17 cellular contexts compared by ENCODE assay signal in genomic region chr11:112526699-112527410, GRCh38.
DNase-seq lines count a peak whose midpoint lies in the region; ATAC-seq, FAIRE-seq and TF ChIP-seq lines count a peak whose summit lies in the region.
"Had no signal": no experiment of that assay in that cellular context is flagged by ENCODE, and none has a peak within 500 bp of the region (broad histone marks: within the 10 kb centered on the region; RNA-seq: fewer than 3 reads in every experiment).

No MANE protein-coding gene starts in this region.

- no peak overlapping the region for H3K4me3 ChIP-seq in cardiac muscle cell
- H3K4me3 ChIP-seq: colonic mucosa, skin epidermis, vagina had no signal

- H3K9me3 Mint-ChIP-seq in activated CD8-positive, alpha-beta T cell treated with anti-CD3 and anti-CD28 coated beads for 36 hours: no peaks in the 10 kb centered on the region
- H3K9me3 Mint-ChIP-seq in activated CD8-positive, alpha-beta T cell treated with anti-CD3 and anti-CD28 coated beads, Interleukin-2, amount 10 ng/mL, durations not matched to agents 7 days and 5 days (ENCODE audit: insufficient read depth): no peaks in the 10 kb centered on the region
- H3K9me3 Mint-ChIP-seq: activated CD4-positive, alpha-beta T cell treated with anti-CD3 and anti-CD28 coated beads, Interleukin-2, amount 10 ng/mL, durations not matched to agents 7 days and 5 days; naive thymus-derived CD8-positive, alpha-beta T cell; T-cell had no signal

- no peaks in the 10 kb centered on the region for H3K9me3 ChIP-seq in cardiac muscle cell (ENCODE audit: low read depth)
- H3K9me3 ChIP-seq: colonic mucosa, vagina had no signal

- H3K27me3 Mint-ChIP-seq in activated CD8-positive, alpha-beta T cell treated with anti-CD3 and anti-CD28 coated beads for 36 hours: peaks cover 2% of the 10 kb centered on the region
- H3K27me3 Mint-ChIP-seq in activated CD8-positive, alpha-beta T cell treated with anti-CD3 and anti-CD28 coated beads, Interleukin-2, amount 10 ng/mL, durations not matched to agents 7 days and 5 days (ENCODE audit: low read depth): peaks cover 6% of the 10 kb centered on the region
- H3K27me3 Mint-ChIP-seq: activated CD4-positive, alpha-beta T cell treated with anti-CD3 and anti-CD28 coated beads, Interleukin-2, amount 10 ng/mL, durations not matched to agents 7 days and 5 days had no signal

- H3K27me3 ChIP-seq in cardiac muscle cell: no peaks in the 10 kb centered on the region
- H3K27me3 ChIP-seq: colonic mucosa, vagina had no signal

- intact Hi-C loops in activated CD8-positive, alpha-beta T cell treated with anti-CD3 and anti-CD28 coated beads for 36 hours (cut with micrococcal nuclease): no loop called here

- POLR2A ChIA-PET in activated CD8-positive, alpha-beta T cell treated with anti-CD3 and anti-CD28 coated beads for 36 hours (lab: Charles Lee): no interaction called here
- POLR2A ChIA-PET in activated CD8-positive, alpha-beta T cell treated with anti-CD3 and anti-CD28 coated beads, Interleukin-2, amount 10 ng/mL, durations not matched to agents 7 days and 5 days (lab: Charles Lee): no interaction called here

- H3K4me1 ChIP-seq in cardiac muscle cell (ENCODE audit: low read depth): peaks cover 23% of the 10 kb centered on the region

- H3K27ac Mint-ChIP-seq in activated CD8-positive, alpha-beta T cell treated with anti-CD3 and anti-CD28 coated beads for 36 hours: no peak overlapping the region
- no peak overlapping the region for H3K27ac Mint-ChIP-seq in activated CD8-positive, alpha-beta T cell treated with anti-CD3 and anti-CD28 coated beads, Interleukin-2, amount 10 ng/mL, durations not matched to agents 7 days and 5 days
- H3K27ac Mint-ChIP-seq: activated CD4-positive, alpha-beta T cell treated with anti-CD3 and anti-CD28 coated beads, Interleukin-2, amount 10 ng/mL, durations not matched to agents 7 days and 5 days; naive thymus-derived CD8-positive, alpha-beta T cell; T-cell had no signal

- no peak for TF ChIP-seq CTCF in activated CD8-positive, alpha-beta T cell treated with anti-CD3 and anti-CD28 coated beads for 36 hours (IDR thresholded peaks at IDR 0.05)
- TF ChIP-seq CTCF in cardiac muscle cell (IDR thresholded peaks at IDR 0.05; ENCODE audit: low read depth, low read length): no peak

- FAIRE-seq in GM19239 (lab: Jason Lieb, UNC): no peak

- ATAC-seq in activated CD8-positive, alpha-beta T cell treated with anti-CD3 and anti-CD28 coated beads for 36 hours: peak; percentile 91
- no peak for ATAC-seq in activated CD8-positive, alpha-beta T cell treated with anti-CD3 and anti-CD28 coated beads, Interleukin-2, amount 10 ng/mL, durations not matched to agents 7 days and 5 days
- ATAC-seq: naive thymus-derived CD8-positive, alpha-beta T cell had no signal

- peak overlapping the region; percentile 25 for H3K27ac ChIP-seq in cardiac muscle cell
- H3K27ac ChIP-seq: colonic mucosa, vagina had no signal

- peak; percentile 37 for DNase-seq in activated CD8-positive, alpha-beta T cell treated with anti-CD3 and anti-CD28 coated beads for 36 hours
- no peak for DNase-seq in activated CD8-positive, alpha-beta T cell treated with anti-CD3 and anti-CD28 coated beads, Interleukin-2, amount 10 ng/mL, durations not matched to agents 7 days and 5 days
- DNase-seq in NCI-H69 (lab: John Stamatoyannopoulos, UW) (peak; percentile 26), cardiac muscle cell (ENCODE audit: low read depth in 1 of 2, low spot score in 1 of 2) (peak in 1 of 2 donors; percentile 11), iPS-NIHi11 (ENCODE audit: low spot score) (no peak), GM19239 (ENCODE audit: insufficient read length, low spot score) (no peak), dermis blood vessel endothelial cell (no peak)
- peak; percentile 7 to 24 for DNase-seq in stimulated activated CD4-positive, alpha-beta T cell treated with anti-CD3 and anti-CD28 coated beads, Interleukin-15, amount 100 ng/mL, for 48 hours (ENCODE audit: low read depth in 2 of 2)
- DNase-seq: activated CD4-positive, alpha-beta T cell treated with anti-CD3 and anti-CD28 coated beads, Interleukin-2, amount 10 ng/mL, durations not matched to agents 7 days and 5 days; colonic mucosa; DMS 273 treated with DMSO at 0.1 percent for 48 hours; KG1; naive thymus-derived CD8-positive, alpha-beta T cell; NCI-H1930; T-cell had no signal

- peaks cover 3% of the 10 kb centered on the region for H3K4me1 Mint-ChIP-seq in activated CD8-positive, alpha-beta T cell treated with anti-CD3 and anti-CD28 coated beads for 36 hours (ENCODE audit: low read depth)
- H3K4me1 Mint-ChIP-seq in activated CD8-positive, alpha-beta T cell treated with anti-CD3 and anti-CD28 coated beads, Interleukin-2, amount 10 ng/mL, durations not matched to agents 7 days and 5 days (ENCODE audit: low read depth): peaks cover 9% of the 10 kb centered on the region
- H3K4me1 Mint-ChIP-seq: activated CD4-positive, alpha-beta T cell treated with anti-CD3 and anti-CD28 coated beads, Interleukin-2, amount 10 ng/mL, durations not matched to agents 7 days and 5 days had no signal

- no peak overlapping the region for H3K4me3 Mint-ChIP-seq in activated CD8-positive, alpha-beta T cell treated with anti-CD3 and anti-CD28 coated beads for 36 hours
- no peak overlapping the region for H3K4me3 Mint-ChIP-seq in activated CD8-positive, alpha-beta T cell treated with anti-CD3 and anti-CD28 coated beads, Interleukin-2, amount 10 ng/mL, durations not matched to agents 7 days and 5 days
- H3K4me3 Mint-ChIP-seq: activated CD4-positive, alpha-beta T cell treated with anti-CD3 and anti-CD28 coated beads, Interleukin-2, amount 10 ng/mL, durations not matched to agents 7 days and 5 days; T-cell had no signal

- H3K36me3 ChIP-seq in cardiac muscle cell: no peaks in the 10 kb centered on the region
- H3K36me3 ChIP-seq: colonic mucosa, vagina had no signal

- CTCF ChIA-PET in activated CD8-positive, alpha-beta T cell treated with anti-CD3 and anti-CD28 coated beads for 36 hours (lab: Charles Lee): interaction anchor here (1.2 kb wide), 1 partner anchor 10 kb away, joined by 4 read pairs; no protein-coding TSS in a partner anchor
- CTCF ChIA-PET in activated CD8-positive, alpha-beta T cell treated with anti-CD3 and anti-CD28 coated beads, Interleukin-2, amount 10 ng/mL, durations not matched to agents 7 days and 5 days (lab: Charles Lee): no interaction called here

- no peaks in the 10 kb centered on the region for H3K36me3 Mint-ChIP-seq in activated CD8-positive, alpha-beta T cell treated with anti-CD3 and anti-CD28 coated beads for 36 hours (ENCODE audit: low read depth)
- no peaks in the 10 kb centered on the region for H3K36me3 Mint-ChIP-seq in activated CD8-positive, alpha-beta T cell treated with anti-CD3 and anti-CD28 coated beads, Interleukin-2, amount 10 ng/mL, durations not matched to agents 7 days and 5 days (ENCODE audit: low read depth)
- H3K36me3 Mint-ChIP-seq: naive thymus-derived CD8-positive, alpha-beta T cell; T-cell had no signal

Comparison
In these comparisons a context has a peak if more than half of its experiments do, and no peak if none do; other contexts are left out.
1. DNase-seq: peak in activated CD8-positive, alpha-beta T cell treated with anti-CD3 and anti-CD28 coated beads for 36 hours (single experiment), NCI-H69 (single experiment) and stimulated activated CD4-positive, alpha-beta T cell treated with anti-CD3 and anti-CD28 coated beads, Interleukin-15, amount 100 ng/mL, for 48 hours (2 of 2); none in activated CD8-positive, alpha-beta T cell treated with anti-CD3 and anti-CD28 coated beads, Interleukin-2, amount 10 ng/mL, durations not matched to agents 7 days and 5 days (single experiment), iPS-NIHi11 (single experiment), GM19239 (single experiment) and dermis blood vessel endothelial cell (single experiment).